ENCODE assay signal across 12 cellular contexts in genomic region chr11:47388697-47389576, GRCh38. TPM values are rescaled to one million over a fixed set of nuclear protein-coding genes. Genes with fewer than 3 reads are reported as not detected.
A peak's percentile ranks its signal among the peaks of the same experiment; 100 is the strongest.
DNase-seq lines count a peak whose midpoint lies in the region; ATAC-seq and TF ChIP-seq lines count a peak whose summit lies in the region.
"Had no signal": no experiment of that assay in that cellular context is flagged by ENCODE, and none has a peak within 500 bp of the region (broad histone marks: within the 10 kb centered on the region; RNA-seq: fewer than 3 reads in every experiment).

No MANE protein-coding gene starts in this region.

- TF ChIP-seq CTCF in right atrium auricular region (IDR thresholded peaks at IDR 0.05) (no peak), heart left ventricle (IDR thresholded peaks at IDR 0.05) (no peak), left lung (IDR thresholded peaks at IDR 0.05) (no peak)

- H3K36me3 ChIP-seq in right atrium auricular region: no peaks in the 10 kb centered on the region
- no peaks in the 10 kb centered on the region for H3K36me3 ChIP-seq in heart left ventricle
- no peaks in the 10 kb centered on the region for H3K36me3 ChIP-seq in left lung
- H3K36me3 ChIP-seq in aorta (ENCODE audit: control insufficient read depth in 1 of 2, insufficient read depth in 2 of 2, low read length in 1 of 2): no peaks in the 10 kb centered on the region
- H3K36me3 ChIP-seq: ascending aorta, thyroid gland had no signal

- H3K27ac ChIP-seq in right atrium auricular region (peak overlapping the region; percentile 7 to 43), heart left ventricle (peak overlapping the region in 2 of 12 donors; percentile 22 to 97), left lung (peak overlapping the region; percentile 44 to 97), aorta (ENCODE audit: low read depth in 1 of 2, low read length in 2 of 2) (no peak overlapping the region)
- H3K27ac ChIP-seq: ascending aorta, thyroid gland had no signal

- H3K4me1 ChIP-seq in right atrium auricular region: peaks cover 0 to 8% of the 10 kb centered on the region in 2 donors
- H3K4me1 ChIP-seq in heart left ventricle: peaks cover 0 to 66% (median 0%) of the 10 kb centered on the region in 12 donors
- H3K4me1 ChIP-seq in left lung: peaks cover 0 to 70% of the 10 kb centered on the region in 2 donors
- no peaks in the 10 kb centered on the region for H3K4me1 ChIP-seq in aorta (ENCODE audit: control insufficient read depth in 1 of 2, insufficient read depth in 2 of 2, low read length in 2 of 2)
- H3K4me1 ChIP-seq: ascending aorta, thyroid gland had no signal

- no peak for TF ChIP-seq POLR2A in heart left ventricle (IDR thresholded peaks at IDR 0.05)

- ATAC-seq in heart left ventricle: no peak
- ATAC-seq in left lung: no peak
- ATAC-seq in aorta (ENCODE audit: low FRiP score): peak; percentile 42
- no peak for ATAC-seq in GM18868 (IDR thresholded peaks at IDR 0.05; ENCODE audit: unreplicated experiment)
- ATAC-seq in left lobe of liver: no peak

- H3K4me3 ChIP-seq in right atrium auricular region (no peak overlapping the region), heart left ventricle (peak overlapping the region in 1 of 12 donors; percentile 17), left lung (peak overlapping the region in 1 of 2 donors; percentile 11), aorta (ENCODE audit: low read length in 2 of 2) (no peak overlapping the region)
- H3K4me3 ChIP-seq: ascending aorta, thyroid gland had no signal

- intact Hi-C loops in heart left ventricle (cut with DNase I) (no loop called here), left lung (cut with DNase I) (no loop called here), aorta (cut with DNase I) (no loop called here)

- H3K27me3 ChIP-seq in right atrium auricular region (no peaks in the 10 kb centered on the region), heart left ventricle (no peaks in the 10 kb centered on the region), left lung (no peaks in the 10 kb centered on the region), aorta (ENCODE audit: control insufficient read depth in 1 of 2, insufficient read depth in 2 of 2, low read length in 1 of 2) (no peaks in the 10 kb centered on the region)
- H3K27me3 ChIP-seq: ascending aorta, thyroid gland had no signal

- 88 to 93% (median 92%) methylated on average over 26 to 28 of the region's 28 CpGs for WGBS in heart left ventricle, 4 donors
- WGBS in aorta, 2 donors: 90% methylated on average over 28 of the region's 28 CpGs

- DNase-seq in right atrium auricular region (ENCODE audit: low spot score): no peak
- no peak for DNase-seq in heart left ventricle
- DNase-seq in left lung: peak; percentile 46 to 86
- no peak for DNase-seq in aorta
- DNase-seq in left lobe of liver (ENCODE audit: low spot score): no peak
- DNase-seq: midbrain, NCI-H524, retina, thyroid gland had no signal

- H3K9me3 ChIP-seq in right atrium auricular region (no peaks in the 10 kb centered on the region), heart left ventricle (no peaks in the 10 kb centered on the region), left lung (no peaks in the 10 kb centered on the region), aorta (ENCODE audit: control insufficient read depth, low read length) (no peaks in the 10 kb centered on the region)
- H3K9me3 ChIP-seq: ascending aorta, thyroid gland had no signal

RNA-seq across cellular contexts. Expression of gene SPI1, which starts 10.6 kb away (rescaled TPM):
- total RNA-seq in right atrium auricular region: 10 to 100 TPM in 1 of 2 donors, 1 to 10 TPM in 1; 7.5 to 23.1 TPM
- 10 to 100 TPM in 4 of 9 donors, 1 to 10 TPM in 5; 2.8 to 78.9 (median 8.5) TPM for total RNA-seq in heart left ventricle
- polyA plus RNA-seq in heart left ventricle: 1 to 10 TPM; 4.3 to 7.7 TPM
- 100 to 1,000 TPM in 1 of 2 donors, 10 to 100 TPM in 1; 75.6 to 194 TPM for total RNA-seq in left lung
- 10 to 100 TPM; 41.0 to 56.0 TPM for total RNA-seq in aorta
- 10 to 100 TPM in 1 of 2 donors, 1 to 10 TPM in 1; 6.3 to 37.8 TPM for polyA plus RNA-seq in aorta
- 10.9 TPM for total RNA-seq in left lobe of liver
- total RNA-seq: Daoy had no signal

RNA-seq across cellular contexts. Expression of gene SLC39A13, which starts 19.5 kb away (rescaled TPM):
- 10 to 100 TPM; 78.4 to 79.8 TPM for total RNA-seq in right atrium auricular region
- 10 to 100 TPM; 33.5 to 82.8 (median 45.3) TPM for total RNA-seq in heart left ventricle
- 10 to 100 TPM; 56.5 to 97.3 TPM for polyA plus RNA-seq in heart left ventricle
- total RNA-seq in left lung: 10 to 100 TPM; 60.1 to 66.1 TPM
- 10 to 100 TPM; 75.1 to 88.9 TPM for total RNA-seq in aorta
- polyA plus RNA-seq in aorta: 100 to 1,000 TPM in 1 of 2 donors, 10 to 100 TPM in 1; 34.7 to 118 TPM
- total RNA-seq in left lobe of liver: 15.8 TPM

RNA-seq across cellular contexts. Expression of gene MYBPC3, which starts 36.4 kb away (rescaled TPM):
- total RNA-seq in right atrium auricular region (1,000 to 10,000 TPM in 1 of 2 donors, 100 to 1,000 TPM in 1; 797 to 1,210 TPM), heart left ventricle (1,000 to 10,000 TPM; 1,340 to 3,074 (median 2,074) TPM), left lung (1 to 10 TPM in 1 of 2 donors, under 1 TPM in 1; 0.52 to 2.0 TPM), aorta (under 1 TPM; 0.15 to 0.42 TPM), left lobe of liver (0.08 TPM)
- polyA plus RNA-seq in heart left ventricle (1,000 to 10,000 TPM in 1 of 2 donors, 100 to 1,000 TPM in 1; 425 to 1,204 TPM), aorta (1 to 10 TPM in 1 of 2 donors, under 1 TPM in 1; 0.03 to 1.9 TPM)
- total RNA-seq: ascending aorta, Daoy, thyroid gland had no signal

RNA-seq across cellular contexts. Expression of gene PSMC3, which starts 37.3 kb away (rescaled TPM):
- total RNA-seq in right atrium auricular region (100 to 1,000 TPM; 130 to 177 TPM), heart left ventricle (100 to 1,000 TPM; 121 to 215 (median 151) TPM), left lung (100 to 1,000 TPM in 1 of 2 donors, 10 to 100 TPM in 1; 86.7 to 133 TPM), aorta (100 to 1,000 TPM in 1 of 2 donors, 10 to 100 TPM in 1; 84.2 to 117 TPM), left lobe of liver (64.6 TPM)
- polyA plus RNA-seq in heart left ventricle (100 to 1,000 TPM; 195 to 258 TPM), aorta (100 to 1,000 TPM; 181 to 204 TPM)

RNA-seq across cellular contexts. Expression of gene RAPSN, which starts 60.0 kb away (rescaled TPM):
- total RNA-seq in right atrium auricular region (not detected), heart left ventricle (1 to 10 TPM; 1.4 to 6.5 (median 3.6) TPM), left lung (1 to 10 TPM in 1 of 2 donors, under 1 TPM in 1; 0.79 to 1.0 TPM), aorta (under 1 TPM; 0.66 to 0.71 TPM), left lobe of liver (0.68 TPM)
- polyA plus RNA-seq in heart left ventricle (1 to 10 TPM in 1 of 2 donors, under 1 TPM in 1; 0.43 to 2.2 TPM), aorta (under 1 TPM in 1 of 2 donors, not detected in 1; 0.46 TPM)
- total RNA-seq: ascending aorta, Daoy had no signal

Comparison
In these comparisons a context has a peak if more than half of its experiments do, and no peak if none do; other contexts are left out.
1. DNase-seq: peak in left lung (2 of 2); none in right atrium auricular region (single experiment), heart left ventricle (0 of 5), aorta (0 of 2) and left lobe of liver (single experiment).
2. H3K27ac ChIP-seq: peak in right atrium auricular region (2 of 2) and left lung (2 of 2); none in aorta (0 of 2).
3. RNA of gene MYBPC3, which starts 36.4 kb away (total RNA-seq): 1,340 to 3,074 TPM in heart left ventricle and 797 to 1,210 TPM in right atrium auricular region; 0.52 to 2.0 TPM in left lung, 0.15 to 0.42 TPM in aorta and 0.08 TPM in left lobe of liver (single experiment); every median in the first group is over 100 times any median in the second.